Comparison of ENCODE assay signal across 13 cellular contexts in the genomic region with DNA sequence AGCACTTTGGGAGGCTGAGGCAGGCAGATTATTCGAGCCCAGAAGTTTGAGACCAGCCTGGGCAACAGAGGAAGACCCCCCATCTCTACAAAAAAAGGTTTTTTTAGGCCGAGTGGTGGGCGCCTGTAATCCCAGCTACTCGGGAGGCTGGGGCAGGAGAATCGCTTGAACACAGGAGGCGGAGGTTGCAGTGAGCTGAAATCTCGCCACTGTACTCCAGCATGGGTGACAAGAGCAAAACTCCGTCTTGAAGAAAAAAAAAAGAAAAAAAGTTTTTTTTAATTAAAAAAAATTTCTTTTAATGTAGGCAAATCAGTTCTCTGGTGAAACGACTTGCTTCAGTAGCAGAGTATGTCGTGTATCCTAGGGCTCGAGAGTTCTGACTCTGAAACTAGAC. TPM values are rescaled to one million over a fixed set of nuclear protein-coding genes. Genes with fewer than 3 reads are reported as not detected.
DNase-seq lines count a peak whose midpoint lies in the region; ATAC-seq and TF ChIP-seq lines count a peak whose summit lies in the region.
"Had no signal": no experiment of that assay in that cellular context is flagged by ENCODE, and none has a peak within 500 bp of the region (broad histone marks: within the 10 kb centered on the region; RNA-seq: fewer than 3 reads in every experiment).

No MANE protein-coding gene starts in this region.

- ATAC-seq in T-cell (replicated peaks in 1 of 4) (no peak), HG02759 (IDR thresholded peaks at IDR 0.05; ENCODE audit: unreplicated experiment) (no peak)

- peak overlapping the region; percentile 74 for H3K27ac ChIP-seq in skeletal muscle tissue (ENCODE audit: low read depth, low read length)
- H3K27ac ChIP-seq: 22Rv1 had no signal

- peaks cover 0 to 2% (median 0%) of the 10 kb centered on the region in 3 donors for H3K27me3 ChIP-seq in skeletal muscle tissue (ENCODE audit: control insufficient read depth in 3 of 3, insufficient read depth in 3 of 3, low read length in 3 of 3)

- H3K4me1 Mint-ChIP-seq in T-helper 1 cell treated with Interleukin-12 subunit alpha and Interleukin-12 subunit beta and Interleukin-4 antibody, amounts not matched to agents 30 μg/mL and 1 μg/mL, for 36 hours (ENCODE audit: low read depth), result peaks cover 8% of the 10 kb centered on the region
- H3K4me1 Mint-ChIP-seq in T-cell, result peaks cover 0 to 11% (median 9%) of the 10 kb centered on the region in 3 donors

- no peak for DNase-seq in T-helper 1 cell
- no peak for DNase-seq in T-cell
- no peak for DNase-seq in fibroblast of mammary gland (ENCODE audit: low read depth)
- no peak for DNase-seq in DMS153 (lab: John Stamatoyannopoulos, UW)
- no peak for DNase-seq in germinal center (ENCODE audit: low spot score)
- DNase-seq: amygdala, KG1, NCI-H510A treated with DMSO at 0.1 percent for 48 hours, T-helper 9 cell had no signal

- no peaks in the 10 kb centered on the region for H3K9me3 ChIP-seq in skeletal muscle tissue (ENCODE audit: control insufficient read depth in 3 of 3, low read length in 3 of 3)

- H3K9me3 Mint-ChIP-seq in T-helper 1 cell treated with Interleukin-12 subunit alpha and Interleukin-12 subunit beta and Interleukin-4 antibody, amounts not matched to agents 30 μg/mL and 1 μg/mL, for 36 hours, result no peaks in the 10 kb centered on the region
- no peaks in the 10 kb centered on the region for H3K9me3 Mint-ChIP-seq in T-cell

- H3K36me3 ChIP-seq in skeletal muscle tissue (ENCODE audit: control insufficient read depth in 3 of 3, insufficient read depth in 3 of 3, low read length in 3 of 3), result no peaks in the 10 kb centered on the region

- H3K27me3 Mint-ChIP-seq in T-helper 1 cell treated with Interleukin-12 subunit alpha and Interleukin-12 subunit beta and Interleukin-4 antibody, amounts not matched to agents 30 μg/mL and 1 μg/mL, for 36 hours (ENCODE audit: low read depth), result no peaks in the 10 kb centered on the region
- H3K27me3 Mint-ChIP-seq in T-cell, result peaks cover 0 to 1% of the 10 kb centered on the region in 2 donors

- H3K4me3 Mint-ChIP-seq in T-helper 1 cell treated with Interleukin-12 subunit alpha and Interleukin-12 subunit beta and Interleukin-4 antibody, amounts not matched to agents 30 μg/mL and 1 μg/mL, for 36 hours, result peak overlapping the region; percentile 56
- peak overlapping the region; percentile 40 to 70 (median 50) for H3K4me3 Mint-ChIP-seq in T-cell

- peak overlapping the region; percentile 43 to 76 (median 43) for H3K9ac ChIP-seq in skeletal muscle tissue (ENCODE audit: low read depth in 1 of 3, low read length in 3 of 3)

- TF ChIP-seq CTCF in fibroblast of mammary gland (conservative IDR thresholded peaks at IDR 0.05; ENCODE audit: control insufficient read depth, insufficient read depth, low read depth, low read length), result no peak

- H3K4me3 ChIP-seq in fibroblast of mammary gland (ENCODE audit: control insufficient read depth, low read depth, low read length) (peak overlapping the region; percentile 57), skeletal muscle tissue (ENCODE audit: low read length in 3 of 3) (peak overlapping the region in 1 of 3 donors; percentile 77)

- POLR2A ChIA-PET in T-cell (lab: Charles Lee), result interaction anchor here in 1 of 2 donors (0.7 kb wide), 1 partner anchor 1120 kb away, joined by 3 read pairs; no protein-coding TSS in a partner anchor

- no peaks in the 10 kb centered on the region for H3K36me3 Mint-ChIP-seq in T-helper 1 cell treated with Interleukin-12 subunit alpha and Interleukin-12 subunit beta and Interleukin-4 antibody, amounts not matched to agents 30 μg/mL and 1 μg/mL, for 36 hours (ENCODE audit: low read depth)
- H3K36me3 Mint-ChIP-seq in T-cell, result no peaks in the 10 kb centered on the region

- H3K27ac Mint-ChIP-seq in T-helper 1 cell treated with Interleukin-12 subunit alpha and Interleukin-12 subunit beta and Interleukin-4 antibody, amounts not matched to agents 30 μg/mL and 1 μg/mL, for 36 hours, result no peak overlapping the region
- H3K27ac Mint-ChIP-seq in T-cell, result peak overlapping the region in 1 of 2 donors; percentile 23

- CTCF ChIA-PET in T-cell (lab: Charles Lee), result no interaction called here

- peaks cover 4 to 10% (median 7%) of the 10 kb centered on the region in 3 donors for H3K4me1 ChIP-seq in skeletal muscle tissue (ENCODE audit: control insufficient read depth in 3 of 3, insufficient read depth in 3 of 3, low read length in 3 of 3)

RNA-seq across cellular contexts. Expression of a gene that starts 10.9 kb away (rescaled TPM):
- total RNA-seq in T-cell (1 to 10 TPM in 3 of 5 donors, under 1 TPM in 2; 0.33 to 3.5 (median 1.3) TPM), skeletal muscle tissue (12.5 TPM)

RNA-seq across cellular contexts. Expression of a gene that starts 14.5 kb away (rescaled TPM):
- total RNA-seq in T-cell (1 to 10 TPM; 2.3 to 3.9 (median 3.4) TPM), skeletal muscle tissue (not detected)

RNA-seq across cellular contexts. Expression of a gene that starts 37.4 kb away (rescaled TPM):
- total RNA-seq in T-cell (100 to 1,000 TPM in 2 of 5 donors, 10 to 100 TPM in 3; 73.9 to 110 (median 94.6) TPM), skeletal muscle tissue (19.3 TPM)

RNA-seq across cellular contexts. Expression of a gene that starts 38.4 kb away (rescaled TPM):
- total RNA-seq in T-cell (10 to 100 TPM; 34.6 to 43.6 (median 38.2) TPM), skeletal muscle tissue (3.7 TPM)

RNA-seq across cellular contexts. Expression of a gene that starts 47.1 kb away (rescaled TPM):
- total RNA-seq in T-cell (10 to 100 TPM in 3 of 5 donors, 1 to 10 TPM in 2; 6.6 to 22.3 (median 20.8) TPM), skeletal muscle tissue (9.4 TPM)
